1 cellular context compared by ENCODE assay signal in the genomic region with DNA sequence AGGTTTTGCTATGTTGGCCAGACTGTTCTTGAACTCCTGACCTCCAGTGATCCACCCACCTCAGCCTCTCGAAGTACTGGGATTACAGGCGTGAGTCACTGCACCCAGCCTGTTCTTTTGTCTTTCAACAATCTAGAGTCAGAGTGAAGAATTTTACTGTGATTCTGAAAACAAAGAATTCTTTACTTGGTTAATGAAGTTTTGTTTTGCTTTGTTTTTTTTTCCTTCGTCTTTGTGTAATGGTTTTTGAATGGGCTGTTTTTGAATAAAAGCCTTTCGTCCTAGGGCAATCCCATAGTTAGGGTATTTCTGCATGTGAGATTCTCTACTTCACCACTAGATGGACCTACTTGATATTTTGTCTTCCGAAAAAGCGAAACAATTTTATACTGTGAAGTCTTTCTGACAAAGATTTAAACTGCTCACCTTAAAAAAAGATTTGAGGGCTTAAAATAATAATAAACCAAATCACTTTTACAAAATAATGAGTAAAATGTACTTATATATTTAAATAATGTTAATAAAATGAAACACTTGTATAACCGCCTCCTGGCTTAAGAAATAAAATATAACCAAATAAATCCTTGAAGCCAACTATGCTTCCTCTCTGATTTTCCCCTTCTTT.
TF ChIP-seq lines count a peak whose summit lies in the region.

No MANE protein-coding gene starts in this region.

TF ChIP-seq in H1, 55 proteins besides CTCF, POLR2A, EP300 and RAD21 (continued from another document):
- TF ChIP-seq, protein P1, sequence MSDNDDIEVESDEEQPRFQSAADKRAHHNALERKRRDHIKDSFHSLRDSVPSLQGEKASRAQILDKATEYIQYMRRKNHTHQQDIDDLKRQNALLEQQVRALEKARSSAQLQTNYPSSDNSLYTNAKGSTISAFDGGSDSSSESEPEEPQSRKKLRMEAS (IDR thresholded peaks at IDR 0.05) = no peak
- TF ChIP-seq ASH2L (IDR thresholded peaks at IDR 0.05; ENCODE audit: low read length) (no peak), SP2 (IDR thresholded peaks at IDR 0.05; ENCODE audit: low read length) (no peak), TEAD4 (IDR thresholded peaks at IDR 0.05; ENCODE audit: low read depth, low read length) (no peak), SP1 (IDR thresholded peaks at IDR 0.05; ENCODE audit: low read depth, low read length) (no peak)
- TF ChIP-seq, protein P2, sequence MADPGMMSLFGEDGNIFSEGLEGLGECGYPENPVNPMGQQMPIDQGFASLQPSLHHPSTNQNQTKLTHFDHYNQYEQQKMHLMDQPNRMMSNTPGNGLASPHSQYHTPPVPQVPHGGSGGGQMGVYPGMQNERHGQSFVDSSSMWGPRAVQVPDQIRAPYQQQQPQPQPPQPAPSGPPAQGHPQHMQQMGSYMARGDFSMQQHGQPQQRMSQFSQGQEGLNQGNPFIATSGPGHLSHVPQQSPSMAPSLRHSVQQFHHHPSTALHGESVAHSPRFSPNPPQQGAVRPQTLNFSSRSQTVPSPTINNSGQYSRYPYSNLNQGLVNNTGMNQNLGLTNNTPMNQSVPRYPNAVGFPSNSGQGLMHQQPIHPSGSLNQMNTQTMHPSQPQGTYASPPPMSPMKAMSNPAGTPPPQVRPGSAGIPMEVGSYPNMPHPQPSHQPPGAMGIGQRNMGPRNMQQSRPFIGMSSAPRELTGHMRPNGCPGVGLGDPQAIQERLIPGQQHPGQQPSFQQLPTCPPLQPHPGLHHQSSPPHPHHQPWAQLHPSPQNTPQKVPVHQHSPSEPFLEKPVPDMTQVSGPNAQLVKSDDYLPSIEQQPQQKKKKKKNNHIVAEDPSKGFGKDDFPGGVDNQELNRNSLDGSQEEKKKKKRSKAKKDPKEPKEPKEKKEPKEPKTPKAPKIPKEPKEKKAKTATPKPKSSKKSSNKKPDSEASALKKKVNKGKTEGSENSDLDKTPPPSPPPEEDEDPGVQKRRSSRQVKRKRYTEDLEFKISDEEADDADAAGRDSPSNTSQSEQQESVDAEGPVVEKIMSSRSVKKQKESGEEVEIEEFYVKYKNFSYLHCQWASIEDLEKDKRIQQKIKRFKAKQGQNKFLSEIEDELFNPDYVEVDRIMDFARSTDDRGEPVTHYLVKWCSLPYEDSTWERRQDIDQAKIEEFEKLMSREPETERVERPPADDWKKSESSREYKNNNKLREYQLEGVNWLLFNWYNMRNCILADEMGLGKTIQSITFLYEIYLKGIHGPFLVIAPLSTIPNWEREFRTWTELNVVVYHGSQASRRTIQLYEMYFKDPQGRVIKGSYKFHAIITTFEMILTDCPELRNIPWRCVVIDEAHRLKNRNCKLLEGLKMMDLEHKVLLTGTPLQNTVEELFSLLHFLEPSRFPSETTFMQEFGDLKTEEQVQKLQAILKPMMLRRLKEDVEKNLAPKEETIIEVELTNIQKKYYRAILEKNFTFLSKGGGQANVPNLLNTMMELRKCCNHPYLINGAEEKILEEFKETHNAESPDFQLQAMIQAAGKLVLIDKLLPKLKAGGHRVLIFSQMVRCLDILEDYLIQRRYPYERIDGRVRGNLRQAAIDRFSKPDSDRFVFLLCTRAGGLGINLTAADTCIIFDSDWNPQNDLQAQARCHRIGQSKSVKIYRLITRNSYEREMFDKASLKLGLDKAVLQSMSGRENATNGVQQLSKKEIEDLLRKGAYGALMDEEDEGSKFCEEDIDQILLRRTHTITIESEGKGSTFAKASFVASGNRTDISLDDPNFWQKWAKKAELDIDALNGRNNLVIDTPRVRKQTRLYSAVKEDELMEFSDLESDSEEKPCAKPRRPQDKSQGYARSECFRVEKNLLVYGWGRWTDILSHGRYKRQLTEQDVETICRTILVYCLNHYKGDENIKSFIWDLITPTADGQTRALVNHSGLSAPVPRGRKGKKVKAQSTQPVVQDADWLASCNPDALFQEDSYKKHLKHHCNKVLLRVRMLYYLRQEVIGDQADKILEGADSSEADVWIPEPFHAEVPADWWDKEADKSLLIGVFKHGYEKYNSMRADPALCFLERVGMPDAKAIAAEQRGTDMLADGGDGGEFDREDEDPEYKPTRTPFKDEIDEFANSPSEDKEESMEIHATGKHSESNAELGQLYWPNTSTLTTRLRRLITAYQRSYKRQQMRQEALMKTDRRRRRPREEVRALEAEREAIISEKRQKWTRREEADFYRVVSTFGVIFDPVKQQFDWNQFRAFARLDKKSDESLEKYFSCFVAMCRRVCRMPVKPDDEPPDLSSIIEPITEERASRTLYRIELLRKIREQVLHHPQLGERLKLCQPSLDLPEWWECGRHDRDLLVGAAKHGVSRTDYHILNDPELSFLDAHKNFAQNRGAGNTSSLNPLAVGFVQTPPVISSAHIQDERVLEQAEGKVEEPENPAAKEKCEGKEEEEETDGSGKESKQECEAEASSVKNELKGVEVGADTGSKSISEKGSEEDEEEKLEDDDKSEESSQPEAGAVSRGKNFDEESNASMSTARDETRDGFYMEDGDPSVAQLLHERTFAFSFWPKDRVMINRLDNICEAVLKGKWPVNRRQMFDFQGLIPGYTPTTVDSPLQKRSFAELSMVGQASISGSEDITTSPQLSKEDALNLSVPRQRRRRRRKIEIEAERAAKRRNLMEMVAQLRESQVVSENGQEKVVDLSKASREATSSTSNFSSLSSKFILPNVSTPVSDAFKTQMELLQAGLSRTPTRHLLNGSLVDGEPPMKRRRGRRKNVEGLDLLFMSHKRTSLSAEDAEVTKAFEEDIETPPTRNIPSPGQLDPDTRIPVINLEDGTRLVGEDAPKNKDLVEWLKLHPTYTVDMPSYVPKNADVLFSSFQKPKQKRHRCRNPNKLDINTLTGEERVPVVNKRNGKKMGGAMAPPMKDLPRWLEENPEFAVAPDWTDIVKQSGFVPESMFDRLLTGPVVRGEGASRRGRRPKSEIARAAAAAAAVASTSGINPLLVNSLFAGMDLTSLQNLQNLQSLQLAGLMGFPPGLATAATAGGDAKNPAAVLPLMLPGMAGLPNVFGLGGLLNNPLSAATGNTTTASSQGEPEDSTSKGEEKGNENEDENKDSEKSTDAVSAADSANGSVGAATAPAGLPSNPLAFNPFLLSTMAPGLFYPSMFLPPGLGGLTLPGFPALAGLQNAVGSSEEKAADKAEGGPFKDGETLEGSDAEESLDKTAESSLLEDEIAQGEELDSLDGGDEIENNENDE (IDR thresholded peaks at IDR 0.05; ENCODE audit: insufficient replicate concordance, low read length) = peak; percentile 38
